In the genomic region with DNA sequence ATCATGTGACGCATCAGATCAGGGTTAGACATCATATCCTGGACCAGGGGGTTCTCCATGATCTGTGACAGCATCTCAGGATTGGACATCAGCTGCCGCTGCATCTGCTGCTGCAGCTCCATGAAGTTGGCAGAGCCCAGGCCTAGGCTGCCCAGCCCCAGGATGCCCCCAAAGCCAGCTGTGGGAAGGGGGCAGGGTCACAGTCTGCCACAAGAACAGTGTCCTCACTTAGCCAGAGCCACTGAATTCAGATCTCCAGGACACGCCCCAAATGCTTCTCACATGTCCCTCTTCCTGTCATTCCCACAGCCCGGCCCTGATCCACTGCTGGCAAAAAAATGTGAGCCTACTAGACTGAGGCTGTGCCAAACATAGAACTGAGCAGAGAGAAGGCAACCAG, we compare ENCODE assay signal across 20 cellular contexts. TPM values are rescaled to one million over a fixed set of nuclear protein-coding genes. Genes with fewer than 3 reads are reported as not detected.
DNase-seq lines count a peak whose midpoint lies in the region; ATAC-seq and TF ChIP-seq lines count a peak whose summit lies in the region.
"Had no signal": no experiment of that assay in that cellular context is flagged by ENCODE, and none has a peak within 500 bp of the region (broad histone marks: within the 10 kb centered on the region; RNA-seq: fewer than 3 reads in every experiment).

No MANE protein-coding gene starts in this region.

- TF ChIP-seq CTCF in RWPE1 (conservative IDR thresholded peaks at IDR 0.05; ENCODE audit: low read depth): no peak
- no peak for TF ChIP-seq CTCF in osteoblast (IDR thresholded peaks at IDR 0.05; ENCODE audit: extremely low read depth, low read depth, low read length)

- ATAC-seq in right cardiac atrium (no peak), SK-N-SH treated with all-trans-retinoic acid at 6 μM for 48 hours (no peak), HG02973 (IDR thresholded peaks at IDR 0.05; ENCODE audit: unreplicated experiment) (no peak)
- ATAC-seq: activated naive CD4-positive, alpha-beta T cell treated with anti-CD3 and anti-CD28 coated beads, Interleukin-2, amount 50 U/mL, for 72 hours; HCT116; lower lobe of right lung had no signal

- CTCF ChIA-PET in RWPE1 (lab: Yijun Ruan, JAX): no interaction called here

- peaks cover 30% of the 10 kb centered on the region for H3K36me3 ChIP-seq in osteoblast (ENCODE audit: insufficient read depth, low read length)

- WGBS in right cardiac atrium: 57% methylated on average over 4 of the region's 4 CpGs

- no peaks in the 10 kb centered on the region for H3K4me1 ChIP-seq in right cardiac atrium (ENCODE audit: control insufficient read depth, insufficient read depth, low read length)
- peaks cover 14% of the 10 kb centered on the region for H3K4me1 ChIP-seq in osteoblast (ENCODE audit: insufficient read depth, low read length)

- H3K27ac ChIP-seq in RWPE1: peak overlapping the region; percentile 2
- H3K27ac ChIP-seq in right cardiac atrium (ENCODE audit: low read length): no peak overlapping the region
- no peak overlapping the region for H3K27ac ChIP-seq in osteoblast (ENCODE audit: low read depth, low read length)
- H3K27ac ChIP-seq: C4-2B, lower lobe of right lung, spleen had no signal

- intact Hi-C loops in right cardiac atrium (cut with DNase I): loop anchor here in 1 of 4 donors (10.0 kb wide), 1 partner anchor 46 kb away; no protein-coding TSS in a partner anchor

- H3K79me2 ChIP-seq in osteoblast (ENCODE audit: insufficient read depth, low read length): peaks cover 26% of the 10 kb centered on the region

- H3K27me3 ChIP-seq in right cardiac atrium (ENCODE audit: control insufficient read depth, insufficient read depth) (no peaks in the 10 kb centered on the region), osteoblast (ENCODE audit: insufficient read depth, low read length) (no peaks in the 10 kb centered on the region)
- H3K27me3 ChIP-seq: spleen had no signal

- no peak overlapping the region for H3K4me2 ChIP-seq in osteoblast (ENCODE audit: insufficient read depth, low read length)

- DNase-seq in AG20443 (ENCODE audit: low spot score) (peak; percentile 35), RWPE1 (ENCODE audit: low spot score) (no peak), right cardiac atrium (peak in 2 of 3 donors; percentile 59 to 63), osteoblast (ENCODE audit: insufficient read length, low spot score, missing footprints) (peak; percentile 81), NCI-H1105 (lab: John Stamatoyannopoulos, UW) (no peak)
- no peak for DNase-seq in activated CD8-positive, alpha-beta memory T cell treated with anti-CD3 and anti-CD28 coated beads for 24 hours
- DNase-seq: lower lobe of right lung, naive B cell, NCI-H146, NCI-H2171 treated with DMSO at 0.1 percent for 48 hours, NCI-H526 treated with DMSO at 0.1 percent for 48 hours, SHP77, spleen had no signal

- H2AFZ ChIP-seq in osteoblast (ENCODE audit: low read length): no peak overlapping the region

- H3K9me3 ChIP-seq in right cardiac atrium (ENCODE audit: control insufficient read depth, low read length): no peaks in the 10 kb centered on the region
- H3K9me3 ChIP-seq in osteoblast (ENCODE audit: low read depth, low read length): no peaks in the 10 kb centered on the region
- H3K9me3 ChIP-seq: lower lobe of right lung, spleen had no signal

- H3K4me3 ChIP-seq in right cardiac atrium (ENCODE audit: low read length): no peak overlapping the region
- no peak overlapping the region for H3K4me3 ChIP-seq in osteoblast (ENCODE audit: insufficient read depth, low read length)
- H3K4me3 ChIP-seq: lower lobe of right lung, spleen had no signal

- POLR2A ChIA-PET in RWPE1 (lab: Yijun Ruan, JAX; ENCODE audit: low non-redundant PET): interaction anchor here (1.3 kb wide), 1 partner anchor 162 kb away, joined by 3 read pairs; a partner anchor contains a TSS

- H4K20me1 ChIP-seq in osteoblast (ENCODE audit: insufficient read depth, low read length): peaks cover 10% of the 10 kb centered on the region

TF ChIP-seq in SK-N-SH treated with all-trans-retinoic acid at 6 μM for 48 hours, 23 proteins besides CTCF, POLR2A, EP300 and RAD21 (continues in another document):
- TF ChIP-seq OSR1 (CRISPR knock-in tag; IDR thresholded peaks at IDR 0.05) (no peak), TOX (CRISPR knock-in tag; IDR thresholded peaks at IDR 0.05; ENCODE audit: borderline replicate concordance) (no peak), TCF4 (CRISPR knock-in tag; IDR thresholded peaks at IDR 0.05; ENCODE audit: borderline replicate concordance) (no peak), ARNTL (CRISPR knock-in tag; IDR thresholded peaks at IDR 0.05; ENCODE audit: borderline replicate concordance, low read depth) (no peak), SNAI2 (CRISPR knock-in tag; IDR thresholded peaks at IDR 0.05) (no peak), GLIS3 (CRISPR knock-in tag; IDR thresholded peaks at IDR 0.05) (no peak), BACH2 (CRISPR knock-in tag; IDR thresholded peaks at IDR 0.05; ENCODE audit: borderline replicate concordance) (no peak), ZNF565 (CRISPR knock-in tag; conservative IDR thresholded peaks at IDR 0.05; ENCODE audit: low read depth) (no peak), ZNF70 (CRISPR knock-in tag; IDR thresholded peaks at IDR 0.05) (no peak), ZFP3 (CRISPR knock-in tag; IDR thresholded peaks at IDR 0.05) (no peak), ESRRG (CRISPR knock-in tag; IDR thresholded peaks at IDR 0.05) (no peak)
- TF ChIP-seq, protein P1, sequence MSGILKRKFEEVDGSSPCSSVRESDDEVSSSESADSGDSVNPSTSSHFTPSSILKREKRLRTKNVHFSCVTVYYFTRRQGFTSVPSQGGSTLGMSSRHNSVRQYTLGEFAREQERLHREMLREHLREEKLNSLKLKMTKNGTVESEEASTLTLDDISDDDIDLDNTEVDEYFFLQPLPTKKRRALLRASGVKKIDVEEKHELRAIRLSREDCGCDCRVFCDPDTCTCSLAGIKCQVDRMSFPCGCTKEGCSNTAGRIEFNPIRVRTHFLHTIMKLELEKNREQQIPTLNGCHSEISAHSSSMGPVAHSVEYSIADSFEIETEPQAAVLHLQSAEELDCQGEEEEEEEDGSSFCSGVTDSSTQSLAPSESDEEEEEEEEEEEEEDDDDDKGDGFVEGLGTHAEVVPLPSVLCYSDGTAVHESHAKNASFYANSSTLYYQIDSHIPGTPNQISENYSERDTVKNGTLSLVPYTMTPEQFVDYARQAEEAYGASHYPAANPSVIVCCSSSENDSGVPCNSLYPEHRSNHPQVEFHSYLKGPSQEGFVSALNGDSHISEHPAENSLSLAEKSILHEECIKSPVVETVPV (CRISPR knock-in tag; IDR thresholded peaks at IDR 0.05): no peak
- TF ChIP-seq, protein P2, sequence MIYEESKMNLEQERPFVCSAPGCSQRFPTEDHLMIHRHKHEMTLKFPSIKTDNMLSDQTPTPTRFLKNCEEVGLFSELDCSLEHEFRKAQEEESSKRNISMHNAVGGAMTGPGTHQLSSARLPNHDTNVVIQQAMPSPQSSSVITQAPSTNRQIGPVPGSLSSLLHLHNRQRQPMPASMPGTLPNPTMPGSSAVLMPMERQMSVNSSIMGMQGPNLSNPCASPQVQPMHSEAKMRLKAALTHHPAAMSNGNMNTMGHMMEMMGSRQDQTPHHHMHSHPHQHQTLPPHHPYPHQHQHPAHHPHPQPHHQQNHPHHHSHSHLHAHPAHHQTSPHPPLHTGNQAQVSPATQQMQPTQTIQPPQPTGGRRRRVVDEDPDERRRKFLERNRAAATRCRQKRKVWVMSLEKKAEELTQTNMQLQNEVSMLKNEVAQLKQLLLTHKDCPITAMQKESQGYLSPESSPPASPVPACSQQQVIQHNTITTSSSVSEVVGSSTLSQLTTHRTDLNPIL (CRISPR knock-in tag; IDR thresholded peaks at IDR 0.05; ENCODE audit: low read depth): no peak
- TF ChIP-seq, protein P3, sequence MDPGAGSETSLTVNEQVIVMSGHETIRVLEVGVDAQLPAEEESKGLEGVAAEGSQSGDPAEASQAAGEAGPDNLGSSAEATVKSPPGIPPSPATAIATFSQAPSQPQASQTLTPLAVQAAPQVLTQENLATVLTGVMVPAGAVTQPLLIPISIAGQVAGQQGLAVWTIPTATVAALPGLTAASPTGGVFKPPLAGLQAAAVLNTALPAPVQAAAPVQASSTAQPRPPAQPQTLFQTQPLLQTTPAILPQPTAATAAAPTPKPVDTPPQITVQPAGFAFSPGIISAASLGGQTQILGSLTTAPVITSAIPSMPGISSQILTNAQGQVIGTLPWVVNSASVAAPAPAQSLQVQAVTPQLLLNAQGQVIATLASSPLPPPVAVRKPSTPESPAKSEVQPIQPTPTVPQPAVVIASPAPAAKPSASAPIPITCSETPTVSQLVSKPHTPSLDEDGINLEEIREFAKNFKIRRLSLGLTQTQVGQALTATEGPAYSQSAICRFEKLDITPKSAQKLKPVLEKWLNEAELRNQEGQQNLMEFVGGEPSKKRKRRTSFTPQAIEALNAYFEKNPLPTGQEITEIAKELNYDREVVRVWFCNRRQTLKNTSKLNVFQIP (CRISPR knock-in tag; IDR thresholded peaks at IDR 0.05; ENCODE audit: borderline replicate concordance, low read depth): no peak
- TF ChIP-seq, protein P4, sequence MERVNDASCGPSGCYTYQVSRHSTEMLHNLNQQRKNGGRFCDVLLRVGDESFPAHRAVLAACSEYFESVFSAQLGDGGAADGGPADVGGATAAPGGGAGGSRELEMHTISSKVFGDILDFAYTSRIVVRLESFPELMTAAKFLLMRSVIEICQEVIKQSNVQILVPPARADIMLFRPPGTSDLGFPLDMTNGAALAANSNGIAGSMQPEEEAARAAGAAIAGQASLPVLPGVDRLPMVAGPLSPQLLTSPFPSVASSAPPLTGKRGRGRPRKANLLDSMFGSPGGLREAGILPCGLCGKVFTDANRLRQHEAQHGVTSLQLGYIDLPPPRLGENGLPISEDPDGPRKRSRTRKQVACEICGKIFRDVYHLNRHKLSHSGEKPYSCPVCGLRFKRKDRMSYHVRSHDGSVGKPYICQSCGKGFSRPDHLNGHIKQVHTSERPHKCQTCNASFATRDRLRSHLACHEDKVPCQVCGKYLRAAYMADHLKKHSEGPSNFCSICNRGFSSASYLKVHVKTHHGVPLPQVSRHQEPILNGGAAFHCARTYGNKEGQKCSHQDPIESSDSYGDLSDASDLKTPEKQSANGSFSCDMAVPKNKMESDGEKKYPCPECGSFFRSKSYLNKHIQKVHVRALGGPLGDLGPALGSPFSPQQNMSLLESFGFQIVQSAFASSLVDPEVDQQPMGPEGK (CRISPR knock-in tag; IDR thresholded peaks at IDR 0.05; ENCODE audit: borderline replicate concordance): no peak

RNA-seq across cellular contexts. Expression of a gene that starts 3.2 kb away (rescaled TPM):
- total RNA-seq in right cardiac atrium (10 to 100 TPM; 23.9 to 28.7 (median 27.0) TPM), osteoblast (10.6 and 13.0 TPM in 2 replicates)
- polyA plus RNA-seq in right cardiac atrium: 13.7 TPM

RNA-seq across cellular contexts. Expression of a gene that starts 4.2 kb away (rescaled TPM):
- total RNA-seq in right cardiac atrium (10 to 100 TPM; 43.8 to 55.2 (median 51.5) TPM), osteoblast (36.6 and 40.1 TPM in 2 replicates)
- polyA plus RNA-seq in right cardiac atrium: 100 TPM

RNA-seq across cellular contexts. Expression of a gene that starts 10.6 kb away (rescaled TPM):
- not detected for total RNA-seq in right cardiac atrium
- 0.07 TPM for polyA plus RNA-seq in right cardiac atrium
- total RNA-seq in osteoblast: not detected in 2 replicates
- total RNA-seq: fibroblast of lung, pulmonary artery endothelial cell had no signal
- polyA plus RNA-seq: fibroblast of lung had no signal

RNA-seq across cellular contexts. Expression of a gene that starts 29.6 kb away (rescaled TPM):
- 100 to 1,000 TPM in 1 of 4 donors, 10 to 100 TPM in 3; 82.0 to 112 (median 93.1) TPM for total RNA-seq in right cardiac atrium
- polyA plus RNA-seq in right cardiac atrium: 93.3 TPM
- total RNA-seq in osteoblast: 332 and 415 TPM in 2 replicates

RNA-seq across cellular contexts. Expression of a gene that starts 31.9 kb away (rescaled TPM):
- total RNA-seq in right cardiac atrium (under 1 TPM; 0.17 to 0.33 (median 0.19) TPM), osteoblast (0.88 and 1.1 TPM in 2 replicates)
- polyA plus RNA-seq in right cardiac atrium: 0.25 TPM

Comparison
In these comparisons a context has a peak if more than half of its experiments do, and no peak if none do; other contexts are left out.
1. DNase-seq: peak in AG20443 (single experiment), right cardiac atrium (2 of 3) and osteoblast (single experiment); none in RWPE1 (single experiment), NCI-H1105 (single experiment) and activated CD8-positive, alpha-beta memory T cell treated with anti-CD3 and anti-CD28 coated beads for 24 hours (single experiment).